Comparison of ENCODE assay signal across 16 cellular contexts in genomic region chrX:150602743-150603142, GRCh38.
"Had no signal": no experiment of that assay in that cellular context is flagged by ENCODE, and none has a peak within 500 bp of the region (broad histone marks: within the 10 kb centered on the region; RNA-seq: fewer than 3 reads in every experiment).

No MANE protein-coding gene starts in this region.

- H3K9me3 Mint-ChIP-seq: naive thymus-derived CD8-positive, alpha-beta T cell had no signal

- H3K4me1 Mint-ChIP-seq: endodermal cell had no signal

- DNase-seq: colonic mucosa; effector CD4-positive, alpha-beta T cell; endodermal cell; gastrocnemius medialis; heart right ventricle; hypothalamus; mammary epithelial cell; mucosa of descending colon; naive thymus-derived CD8-positive, alpha-beta T cell; posterior cingulate gyrus; sigmoid colon; stimulated activated CD4-positive, alpha-beta T cell treated with anti-CD3 and anti-CD28 coated beads, Interleukin-2, amount 100 ng/mL, for 24 hours; stimulated activated CD4-positive, alpha-beta T cell treated with anti-CD3 and anti-CD28 coated beads, Interleukin-4, amount 100 ng/mL, for 4 hours; stimulated activated naive CD4-positive, alpha-beta T cell; upper lobe of right lung had no signal

- H3K4me3 Mint-ChIP-seq: endodermal cell; naive thymus-derived CD8-positive, alpha-beta T cell had no signal

- H3K27ac Mint-ChIP-seq: endodermal cell had no signal

- H3K27me3 Mint-ChIP-seq: naive thymus-derived CD8-positive, alpha-beta T cell had no signal

- ATAC-seq: gastrocnemius medialis; heart right ventricle; left lobe of liver; mucosa of descending colon; naive thymus-derived CD8-positive, alpha-beta T cell; upper lobe of right lung had no signal
